Comparison of ENCODE assay signal across 16 cellular contexts in the genomic region with DNA sequence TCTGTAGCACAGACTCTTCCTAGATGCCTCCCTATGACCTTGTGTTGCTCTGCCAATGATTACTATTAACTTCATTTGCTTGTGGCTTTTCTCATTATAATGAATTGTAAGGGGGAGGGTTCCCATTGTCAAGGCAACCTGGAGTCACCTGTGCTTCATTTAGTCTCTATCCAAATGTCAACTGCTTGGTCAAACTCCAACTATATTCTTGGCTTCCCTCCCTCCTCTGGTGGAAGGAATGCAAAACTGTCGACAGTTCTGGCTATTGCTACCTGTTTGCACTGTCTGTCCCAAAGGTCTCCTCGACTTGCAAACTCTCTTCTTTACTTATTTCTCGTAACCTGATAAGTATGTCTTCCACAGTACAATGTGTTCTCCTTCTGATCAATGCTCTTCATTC.
DNase-seq lines count a peak whose midpoint lies in the region; ATAC-seq and TF ChIP-seq lines count a peak whose summit lies in the region.
"Had no signal": no experiment of that assay in that cellular context is flagged by ENCODE, and none has a peak within 500 bp of the region (broad histone marks: within the 10 kb centered on the region; RNA-seq: fewer than 3 reads in every experiment).

No MANE protein-coding gene starts in this region.

- no peaks in the 10 kb centered on the region for H3K27me3 ChIP-seq in AG04450 (ENCODE audit: control insufficient read depth, insufficient read depth, low read length)
- no peaks in the 10 kb centered on the region for H3K27me3 ChIP-seq in lower lobe of right lung (ENCODE audit: low read depth)
- H3K27me3 ChIP-seq: vagina had no signal

- H3K27ac ChIP-seq in AG04450 (ENCODE audit: low read depth, low read length) (no peak overlapping the region), lower lobe of right lung (no peak overlapping the region), RWPE1 (no peak overlapping the region)
- H3K27ac ChIP-seq: vagina had no signal

- CTCF ChIA-PET in AG04450 (lab: Charles Lee), result no interaction called here
- CTCF ChIA-PET in RWPE1 (lab: Yijun Ruan, JAX), result no interaction called here

- intact Hi-C loops in lower lobe of right lung (cut with DNase I), result no loop called here

- POLR2A ChIA-PET in AG04450 (lab: Yijun Ruan, JAX) (no interaction called here), RWPE1 (lab: Yijun Ruan, JAX; ENCODE audit: low non-redundant PET) (no interaction called here)

- no peak overlapping the region for H3K4me3 ChIP-seq in AG04450 (ENCODE audit: low read depth, low read length)
- H3K4me3 ChIP-seq in epithelial cell of proximal tubule (ENCODE audit: low read depth, low read length), result no peak overlapping the region
- H3K4me3 ChIP-seq in lower lobe of right lung, result no peak overlapping the region
- H3K4me3 ChIP-seq: lung, vagina had no signal

- H3K9me3 ChIP-seq in AG04450 (ENCODE audit: control insufficient read depth, insufficient read depth, low read length), result peaks cover 3% of the 10 kb centered on the region; the same call in 1 of the 2 replicates
- H3K9me3 ChIP-seq in lower lobe of right lung, result no peaks in the 10 kb centered on the region
- H3K9me3 ChIP-seq: vagina had no signal

- TF ChIP-seq CTCF in AG04450 (IDR thresholded peaks at IDR 0.05; ENCODE audit: low read depth, low read length) (0 out of 2 replicates have a peak, but pooled peaks have one; percentile 23), epithelial cell of proximal tubule (conservative IDR thresholded peaks at IDR 0.05; ENCODE audit: low read depth, low read length) (peak; percentile 55), lower lobe of right lung (IDR thresholded peaks at IDR 0.05) (peak; percentile 29), RWPE1 (conservative IDR thresholded peaks at IDR 0.05; ENCODE audit: low read depth) (no peak)

- no peak for DNase-seq in AG04450 (ENCODE audit: low read depth, low spot score)
- peak; percentile 6 for DNase-seq in LoVo (ENCODE audit: low spot score)
- no peak for DNase-seq in epithelial cell of proximal tubule (ENCODE audit: low read depth)
- no peak for DNase-seq in lower lobe of right lung
- no peak for DNase-seq in epidermal melanocyte (ENCODE audit: insufficient read length, low spot score)
- DNase-seq in RWPE1 (ENCODE audit: low spot score), result no peak
- DNase-seq: activated B cell treated with CpG ODN at 0.5 μM for 24 hours, AML-193, HFFc6, NCI-H1105 treated with DMSO at 0.1 percent for 48 hours, NCI-H748 treated with DMSO at 0.1 percent for 48 hours, occipital lobe had no signal

- no peaks in the 10 kb centered on the region for H3K36me3 ChIP-seq in lower lobe of right lung
- H3K36me3 ChIP-seq: vagina had no signal

- H3K4me1 ChIP-seq in lower lobe of right lung, result no peaks in the 10 kb centered on the region
- H3K4me1 ChIP-seq: vagina had no signal

- ATAC-seq in lower lobe of right lung (peak in 1 of 2 donors; percentile 47), GM18873 (IDR thresholded peaks at IDR 0.05; ENCODE audit: low FRiP score, unreplicated experiment) (no peak), GM18907 (IDR thresholded peaks at IDR 0.05; ENCODE audit: unreplicated experiment) (no peak)
